ENCODE assay signal across 8 cellular contexts in the genomic region with DNA sequence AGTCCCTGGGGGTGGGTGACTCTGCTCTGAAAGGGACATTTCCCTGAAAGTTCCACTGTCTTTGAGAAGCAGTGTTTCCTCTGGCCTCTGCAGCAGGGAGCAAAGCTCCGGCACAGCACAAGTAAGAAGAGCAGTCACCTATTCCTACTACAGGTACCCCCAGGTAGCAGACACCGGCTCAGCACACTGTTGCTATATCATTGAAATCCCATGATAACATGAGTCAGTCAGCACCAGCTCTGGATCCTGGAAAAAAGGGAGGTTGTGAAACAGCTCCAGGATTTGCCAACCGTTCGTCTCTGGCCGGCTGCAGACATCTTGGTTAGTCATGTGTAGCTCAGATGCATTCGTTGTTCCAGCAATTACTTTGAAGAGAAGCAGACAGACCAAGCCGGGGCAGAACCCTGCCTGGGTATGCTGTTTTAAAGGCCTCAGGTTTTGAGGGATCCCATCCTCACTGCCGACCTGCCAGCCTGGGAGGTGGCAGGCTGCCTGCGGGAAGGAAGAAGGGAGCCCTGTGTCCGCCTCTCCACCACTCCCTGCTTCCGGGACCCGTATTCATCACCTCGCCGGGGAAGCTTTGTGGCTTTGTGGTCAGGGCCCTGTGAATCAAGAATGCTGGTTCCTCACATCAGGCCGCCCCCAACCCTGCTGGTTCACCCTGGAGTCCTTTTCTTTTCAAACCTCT.
A peak's percentile ranks its signal among the peaks of the same experiment; 100 is the strongest.
DNase-seq lines count a peak whose midpoint lies in the region; ATAC-seq and TF ChIP-seq lines count a peak whose summit lies in the region.

No MANE protein-coding gene starts in this region.

- H3K4me1 Mint-ChIP-seq in activated CD8-positive, alpha-beta T cell treated with anti-CD3 and anti-CD28 coated beads, Interleukin-2, amount 10 ng/mL, durations not matched to agents 7 days and 5 days (ENCODE audit: low read depth) = peaks cover 56% of the 10 kb centered on the region
- H3K4me1 Mint-ChIP-seq in WTC11 = peaks cover 9% of the 10 kb centered on the region

- no peak overlapping the region for H3K9ac ChIP-seq in BLaER1
- peak overlapping the region; percentile 15 for H3K9ac ChIP-seq in IMR-90 (ENCODE audit: low read depth, low read length)

- peak overlapping the region; percentile 61 for H3K56ac ChIP-seq in IMR-90 (ENCODE audit: extremely low read depth, insufficient read depth, low read length)

- TF ChIP-seq CTCF in IMR-90 (conservative IDR thresholded peaks at IDR 0.05; ENCODE audit: low read depth, low read length) (no peak), epithelial cell of proximal tubule (conservative IDR thresholded peaks at IDR 0.05; ENCODE audit: low read depth, low read length) (no peak), WTC11 (IDR thresholded peaks at IDR 0.05) (no peak)

- in situ Hi-C loops in IMR-90 (cut with MboI; ENCODE audit: low sequenced_read_pairs) = no loop called here

- peak; percentile 43 for ATAC-seq in IMR-90 (ENCODE audit: low read depth)
- peak; percentile 62 for ATAC-seq in activated CD8-positive, alpha-beta T cell treated with anti-CD3 and anti-CD28 coated beads, Interleukin-2, amount 10 ng/mL, durations not matched to agents 7 days and 5 days
- no peak; the same call in 1 of the 2 replicates for ATAC-seq in WTC11
- ATAC-seq in HG03139 (IDR thresholded peaks at IDR 0.05; ENCODE audit: unreplicated experiment) = no peak

- no TSS peak for BruUV-seq in IMR-90 (replicated peaks; lab: Mats Ljungman, UMichigan)

- peak overlapping the region; percentile 71 for H3K14ac ChIP-seq in IMR-90 (replicated peaks; ENCODE audit: low read depth, low read length)

- intact Hi-C loops in IMR-90 (cut with micrococcal nuclease) = loop anchor here (5.0 kb wide), 2 partner anchors 59 to 399 kb away; no protein-coding TSS in a partner anchor

- H3K4me3 ChIP-seq in BLaER1 = no peak overlapping the region
- no peak overlapping the region for H3K4me3 ChIP-seq in IMR-90 (ENCODE audit: insufficient read depth, low read depth, low read length)
- H3K4me3 ChIP-seq in epithelial cell of proximal tubule (ENCODE audit: low read depth, low read length) = peak overlapping the region; percentile 4

- H3K36me3 Mint-ChIP-seq in activated CD8-positive, alpha-beta T cell treated with anti-CD3 and anti-CD28 coated beads, Interleukin-2, amount 10 ng/mL, durations not matched to agents 7 days and 5 days (ENCODE audit: low read depth) = peaks cover 15% of the 10 kb centered on the region
- peaks cover 11% of the 10 kb centered on the region for H3K36me3 Mint-ChIP-seq in WTC11

- no peak for TF ChIP-seq RAD21 in IMR-90 (IDR thresholded peaks at IDR 0.05; ENCODE audit: low read length)

- peak; percentile 56; the same call in 1 of the 2 replicates for TF ChIP-seq POLR2A in IMR-90 (IDR thresholded peaks at IDR 0.05; ENCODE audit: low read depth, low read length)

- H3K27ac ChIP-seq in BLaER1 = peak overlapping the region; percentile 39; the same call in 1 of the 2 replicates
- peak overlapping the region; percentile 92 for H3K27ac ChIP-seq in IMR-90 (ENCODE audit: insufficient read depth, low read length)

- H3K4me2 ChIP-seq in BLaER1 (peak overlapping the region; percentile 68), IMR-90 (ENCODE audit: low read depth, low read length) (peak overlapping the region; percentile 19)

- H3K36me3 ChIP-seq in BLaER1 = peaks cover 95% of the 10 kb centered on the region
- H3K36me3 ChIP-seq in IMR-90 (ENCODE audit: control insufficient read depth, insufficient read depth, low read length) = peaks cover 21% of the 10 kb centered on the region

- no peaks in the 10 kb centered on the region for H3K27me3 ChIP-seq in BLaER1
- no peaks in the 10 kb centered on the region for H3K27me3 ChIP-seq in IMR-90 (ENCODE audit: control insufficient read depth, insufficient read depth, low read length)

- H4K5ac ChIP-seq in IMR-90 (ENCODE audit: low read depth, low read length) = peak overlapping the region; percentile 79

- H3K9me3 Mint-ChIP-seq in activated CD8-positive, alpha-beta T cell treated with anti-CD3 and anti-CD28 coated beads, Interleukin-2, amount 10 ng/mL, durations not matched to agents 7 days and 5 days (ENCODE audit: insufficient read depth) = peaks cover 13% of the 10 kb centered on the region
- H3K9me3 Mint-ChIP-seq in WTC11 = peaks cover 27% of the 10 kb centered on the region

- POLR2A ChIA-PET in IMR-90 (lab: Charles Lee; ENCODE audit: unreplicated experiment) = interaction anchor here (0.5 to 1.0 kb wide), 2 partner anchors 8 to 111 kb away, joined by 3 read pairs; no protein-coding TSS in a partner anchor
- POLR2A ChIA-PET in activated CD8-positive, alpha-beta T cell treated with anti-CD3 and anti-CD28 coated beads, Interleukin-2, amount 10 ng/mL, durations not matched to agents 7 days and 5 days (lab: Charles Lee) = interaction anchor here (1.4 kb wide), 1 partner anchor 38 kb away, joined by 5 read pairs; no protein-coding TSS in a partner anchor
- POLR2A ChIA-PET in WTC11 (lab: Charles Lee) = interaction anchor here (1.2 kb wide), 1 partner anchor 10 kb away, joined by 3 read pairs; no protein-coding TSS in a partner anchor

- dilution Hi-C loops in IMR-90 (cut with HindIII; ENCODE audit: low sequenced_read_pairs, unreplicated experiment) = no loop called here

- H2AK9ac ChIP-seq in IMR-90 (replicated peaks; ENCODE audit: low read depth, low read length, poor library complexity) = peak overlapping the region; percentile 57

- peaks cover 33% of the 10 kb centered on the region for H3K9me1 ChIP-seq in IMR-90 (ENCODE audit: insufficient read depth, low read length)

- H2BK20ac ChIP-seq in IMR-90 (ENCODE audit: low read depth, low read length) = peak overlapping the region; percentile 80

- peak overlapping the region; percentile 16 to 86 for H4K8ac ChIP-seq in IMR-90 (ENCODE audit: low read depth in 2 of 2, low read length in 2 of 2)

- H3K4me3 Mint-ChIP-seq in activated CD8-positive, alpha-beta T cell treated with anti-CD3 and anti-CD28 coated beads, Interleukin-2, amount 10 ng/mL, durations not matched to agents 7 days and 5 days = peak overlapping the region; percentile 12
- no peak overlapping the region for H3K4me3 Mint-ChIP-seq in WTC11

- H4K20me1 ChIP-seq in BLaER1 = peaks cover 100% of the 10 kb centered on the region
- H4K20me1 ChIP-seq in IMR-90 (ENCODE audit: insufficient read depth, low read length) = peaks cover 44% of the 10 kb centered on the region

- H3K9me3 ChIP-seq in BLaER1 = peaks cover 12% of the 10 kb centered on the region
- no peaks in the 10 kb centered on the region for H3K9me3 ChIP-seq in IMR-90 (ENCODE audit: control insufficient read depth, insufficient read depth, low read length)

- peak overlapping the region; percentile 80 for H3K4ac ChIP-seq in IMR-90 (ENCODE audit: low read depth, low read length)

- CTCF ChIA-PET in IMR-90 (lab: Yijun Ruan, JAX) = interaction anchor here (0.7 to 1.3 kb wide), 2 partner anchors 11 to 63 kb away, joined by 3 to 5 read pairs; no protein-coding TSS in a partner anchor
- CTCF ChIA-PET in activated CD8-positive, alpha-beta T cell treated with anti-CD3 and anti-CD28 coated beads, Interleukin-2, amount 10 ng/mL, durations not matched to agents 7 days and 5 days (lab: Charles Lee) = interaction anchor here (0.6 to 1.7 kb wide), 11 partner anchors 8 to 181 kb away, joined by 3 to 6 read pairs (median 3); no protein-coding TSS in a partner anchor
- CTCF ChIA-PET in WTC11 (lab: Charles Lee) = interaction anchor here (0.6 to 1.1 kb wide), 2 partner anchors 11 to 79 kb away, joined by 3 read pairs; no protein-coding TSS in a partner anchor

- DNase-seq in IMR-90 = peak; percentile 94
- peak; percentile 72 for DNase-seq in activated CD8-positive, alpha-beta T cell treated with anti-CD3 and anti-CD28 coated beads, Interleukin-2, amount 10 ng/mL, durations not matched to agents 7 days and 5 days
- DNase-seq in epithelial cell of proximal tubule (ENCODE audit: low read depth) = peak; percentile 94
- peak; percentile 52 for DNase-seq in stimulated activated CD4-positive, alpha-beta T cell treated with anti-CD3 and anti-CD28 coated beads, Interleukin-12 subunit alpha, Interleukin-12 subunit beta, amount 100 ng/mL, for 4 hours
- no peak for DNase-seq in WTC11 (ENCODE audit: low spot score)
- no peak for DNase-seq in NCI-H1048 (lab: John Stamatoyannopoulos, UW)

- peak overlapping the region; percentile 43 for H3K23ac ChIP-seq in IMR-90 (ENCODE audit: low read depth, low read length)

- peak overlapping the region; percentile 86 for H2BK5ac ChIP-seq in IMR-90 (ENCODE audit: low read depth, low read length, poor library complexity, severe bottlenecking)

- peak overlapping the region; percentile 47; the same call in 2 of the 3 replicates for H2BK15ac ChIP-seq in IMR-90 (ENCODE audit: low read depth, low read length)

- H3K79me1 ChIP-seq in IMR-90 (ENCODE audit: low read depth in 1 of 2, low read length in 2 of 2) = peaks cover 29 to 68% of the 10 kb centered on the region in 2 experiments

- H4K91ac ChIP-seq in IMR-90 (ENCODE audit: insufficient read depth, low read depth, low read length) = peak overlapping the region; percentile 77

- peak overlapping the region; percentile 6 for H2AFZ ChIP-seq in IMR-90 (replicated peaks; ENCODE audit: low read length, poor library complexity)

- peak overlapping the region; percentile 75 for H3K18ac ChIP-seq in IMR-90 (ENCODE audit: low read depth, low read length)

- peak overlapping the region; percentile 69 for H2BK120ac ChIP-seq in IMR-90 (ENCODE audit: low read depth, low read length)

- H3K27ac Mint-ChIP-seq in activated CD8-positive, alpha-beta T cell treated with anti-CD3 and anti-CD28 coated beads, Interleukin-2, amount 10 ng/mL, durations not matched to agents 7 days and 5 days = peak overlapping the region; percentile 67
- H3K27ac Mint-ChIP-seq in WTC11 = no peak overlapping the region

- H3K27me3 Mint-ChIP-seq in activated CD8-positive, alpha-beta T cell treated with anti-CD3 and anti-CD28 coated beads, Interleukin-2, amount 10 ng/mL, durations not matched to agents 7 days and 5 days (ENCODE audit: low read depth) = peaks cover 8% of the 10 kb centered on the region
- no peaks in the 10 kb centered on the region for H3K27me3 Mint-ChIP-seq in WTC11 (ENCODE audit: low read depth)

- no CpG with 5 or more reads among the region's 15 CpGs for WGBS in IMR-90 (ENCODE audit: extremely low coverage in 2 of 2, insufficient read length in 1 of 2), 2 experiments

- H2AK5ac ChIP-seq in IMR-90 (ENCODE audit: low read depth, low read length) = peak overlapping the region; percentile 72

- H3K4me1 ChIP-seq in BLaER1 (peaks cover 81% of the 10 kb centered on the region), IMR-90 (ENCODE audit: control insufficient read depth, insufficient read depth, low read length) (peaks cover 45% of the 10 kb centered on the region)

TF ChIP-seq in IMR-90, 13 proteins besides CTCF, POLR2A, EP300 and RAD21 (continues in another document):
- TF ChIP-seq BHLHE40 (IDR thresholded peaks at IDR 0.05; ENCODE audit: low read depth, low read length) = peak; percentile 21; the same call in 1 of the 2 replicates
- TF ChIP-seq MAZ (IDR thresholded peaks at IDR 0.05; ENCODE audit: borderline replicate concordance, low read depth, low read length) = no peak

Comparison
In these comparisons a context has a peak if more than half of its experiments do, and no peak if none do; other contexts are left out.
1. ATAC-seq: peak in IMR-90 (single experiment) and activated CD8-positive, alpha-beta T cell treated with anti-CD3 and anti-CD28 coated beads, Interleukin-2, amount 10 ng/mL, durations not matched to agents 7 days and 5 days (single experiment); none in WTC11 (single experiment) and HG03139 (single experiment).
2. DNase-seq: peak in IMR-90 (single experiment), activated CD8-positive, alpha-beta T cell treated with anti-CD3 and anti-CD28 coated beads, Interleukin-2, amount 10 ng/mL, durations not matched to agents 7 days and 5 days (single experiment), epithelial cell of proximal tubule (single experiment) and stimulated activated CD4-positive, alpha-beta T cell treated with anti-CD3 and anti-CD28 coated beads, Interleukin-12 subunit alpha, Interleukin-12 subunit beta, amount 100 ng/mL, for 4 hours (single experiment); none in WTC11 (single experiment) and NCI-H1048 (single experiment).